Comparison of ENCODE assay signal across 31 cellular contexts in the genomic region with DNA sequence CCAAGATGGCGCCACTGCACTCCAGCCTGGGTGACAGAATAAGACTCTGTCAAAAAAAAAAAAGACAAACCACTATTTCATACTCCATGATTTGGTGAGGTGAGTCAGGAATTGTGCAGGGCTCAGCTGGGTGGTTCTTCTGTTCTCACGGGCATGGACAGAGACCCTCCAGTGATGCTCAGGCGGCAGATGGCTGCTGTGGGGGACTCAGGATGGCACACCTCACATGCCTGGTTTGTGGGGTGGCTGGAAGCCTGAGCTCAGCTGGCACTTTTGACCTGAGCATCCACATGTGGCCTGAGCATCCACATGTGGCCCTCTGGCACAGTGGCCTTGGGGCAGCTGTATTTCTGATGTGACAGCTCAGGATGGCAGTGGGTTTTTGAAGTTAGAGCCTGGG.
"Had no signal": no experiment of that assay in that cellular context is flagged by ENCODE, and none has a peak within 500 bp of the region (broad histone marks: within the 10 kb centered on the region; RNA-seq: fewer than 3 reads in every experiment).

No MANE protein-coding gene starts in this region.

- H3K9me3 Mint-ChIP-seq: natural killer cell treated with Interleukin-12 subunit alpha and Interleukin-12 subunit beta and Interleukin-15 and Interleukin-18, amount 100 ng/mL, for 72 hours; neural crest cell had no signal

- ATAC-seq: effector memory CD8-positive, alpha-beta T cell; mucosa of descending colon; natural killer cell treated with Interleukin-12 subunit alpha and Interleukin-12 subunit beta and Interleukin-15 and Interleukin-18, amount 100 ng/mL, for 72 hours; sciatic nerve; stimulated activated naive CD8-positive, alpha-beta T cell treated with anti-CD3 and anti-CD28 coated beads, Interleukin-15, amount 100 ng/mL, for 72 hours had no signal

- H3K79me2 ChIP-seq: parathyroid adenoma had no signal

- H3K27ac ChIP-seq: esophagus squamous epithelium, parathyroid adenoma, suprapubic skin, transverse colon, vagina had no signal

- H3K4me1 Mint-ChIP-seq: immature natural killer cell, mesothelial cell of epicardium, naive B cell had no signal

- H3K27ac Mint-ChIP-seq: dendritic cell treated with granulocyte-macrophage colony-stimulating factor and Interleukin-4, amounts not matched to agents 40 ng/mL and 50 ng/mL, for 4 days; effector memory CD8-positive, alpha-beta T cell; immature natural killer cell; mesothelial cell of epicardium; naive B cell; natural killer cell treated with Interleukin-12 subunit alpha and Interleukin-12 subunit beta and Interleukin-15 and Interleukin-18, amount 100 ng/mL, for 72 hours; progenitor cell of endocrine pancreas; stimulated activated naive CD8-positive, alpha-beta T cell treated with anti-CD3 and anti-CD28 coated beads, Interleukin-15, amount 100 ng/mL, for 72 hours had no signal

- H3K36me3 ChIP-seq: esophagus squamous epithelium, suprapubic skin, transverse colon, vagina had no signal

- H3K27me3 Mint-ChIP-seq: dendritic cell treated with granulocyte-macrophage colony-stimulating factor and Interleukin-4, amounts not matched to agents 40 ng/mL and 50 ng/mL, for 4 days; effector memory CD8-positive, alpha-beta T cell; naive B cell; stimulated activated naive CD8-positive, alpha-beta T cell treated with anti-CD3 and anti-CD28 coated beads, Interleukin-15, amount 100 ng/mL, for 72 hours had no signal

- FAIRE-seq: colon, endometrium, keratinocyte had no signal

- H3K4me3 Mint-ChIP-seq: dendritic cell treated with granulocyte-macrophage colony-stimulating factor and Interleukin-4, amounts not matched to agents 40 ng/mL and 50 ng/mL, for 4 days; effector memory CD8-positive, alpha-beta T cell; immature natural killer cell; mesothelial cell of epicardium; naive B cell; natural killer cell treated with Interleukin-12 subunit alpha and Interleukin-12 subunit beta and Interleukin-15 and Interleukin-18, amount 100 ng/mL, for 72 hours; neural crest cell; stimulated activated naive CD8-positive, alpha-beta T cell treated with anti-CD3 and anti-CD28 coated beads, Interleukin-15, amount 100 ng/mL, for 72 hours had no signal

- H3K36me3 Mint-ChIP-seq: immature natural killer cell; mesothelial cell of epicardium; naive B cell; natural killer cell treated with Interleukin-12 subunit alpha and Interleukin-12 subunit beta and Interleukin-15 and Interleukin-18, amount 100 ng/mL, for 72 hours had no signal

- DNase-seq: effector memory CD8-positive, alpha-beta T cell; erythroblast; esophagus squamous epithelium; foreskin melanocyte; glutamatergic neuron; hypothalamus; immature natural killer cell; mesenchymal stem cell; mucosa of descending colon; naive B cell; stimulated activated CD4-positive, alpha-beta T cell treated with anti-CD3 and anti-CD28 coated beads, Interleukin-12 subunit alpha, Interleukin-12 subunit beta, amount 100 ng/mL, for 4 hours; stimulated activated CD4-positive, alpha-beta T cell treated with anti-CD3 and anti-CD28 coated beads, Interleukin-1b, Interleukin-23, amount 100 ng/mL, for 48 hours; stimulated activated CD4-positive, alpha-beta T cell treated with anti-CD3 and anti-CD28 coated beads, Interleukin-4, amount 100 ng/mL, for 1 hour; stimulated activated CD8-positive, alpha-beta memory T cell treated with anti-CD3 and anti-CD28 coated beads, Interleukin-4, amount 100 ng/mL, for 48 hours; stimulated activated naive CD4-positive, alpha-beta T cell; stimulated activated naive CD8-positive, alpha-beta T cell treated with anti-CD3 and anti-CD28 coated beads, Interleukin-15, amount 100 ng/mL, for 72 hours; transverse colon had no signal

- H3K4me1 ChIP-seq: esophagus squamous epithelium, parathyroid adenoma, suprapubic skin, transverse colon, vagina had no signal

- H3K27me3 ChIP-seq: suprapubic skin, transverse colon, vagina had no signal

- H3K4me3 ChIP-seq: esophagus squamous epithelium, lung, mucosa of descending colon, smooth muscle cell, suprapubic skin, transverse colon, vagina had no signal

- H2AFZ ChIP-seq: parathyroid adenoma had no signal

- H3K9me3 ChIP-seq: suprapubic skin, transverse colon, vagina had no signal

- H3K4me2 ChIP-seq: smooth muscle cell had no signal

- H3K9ac ChIP-seq: parathyroid adenoma had no signal
